1 cellular context compared by ENCODE assay signal in the genomic region with DNA sequence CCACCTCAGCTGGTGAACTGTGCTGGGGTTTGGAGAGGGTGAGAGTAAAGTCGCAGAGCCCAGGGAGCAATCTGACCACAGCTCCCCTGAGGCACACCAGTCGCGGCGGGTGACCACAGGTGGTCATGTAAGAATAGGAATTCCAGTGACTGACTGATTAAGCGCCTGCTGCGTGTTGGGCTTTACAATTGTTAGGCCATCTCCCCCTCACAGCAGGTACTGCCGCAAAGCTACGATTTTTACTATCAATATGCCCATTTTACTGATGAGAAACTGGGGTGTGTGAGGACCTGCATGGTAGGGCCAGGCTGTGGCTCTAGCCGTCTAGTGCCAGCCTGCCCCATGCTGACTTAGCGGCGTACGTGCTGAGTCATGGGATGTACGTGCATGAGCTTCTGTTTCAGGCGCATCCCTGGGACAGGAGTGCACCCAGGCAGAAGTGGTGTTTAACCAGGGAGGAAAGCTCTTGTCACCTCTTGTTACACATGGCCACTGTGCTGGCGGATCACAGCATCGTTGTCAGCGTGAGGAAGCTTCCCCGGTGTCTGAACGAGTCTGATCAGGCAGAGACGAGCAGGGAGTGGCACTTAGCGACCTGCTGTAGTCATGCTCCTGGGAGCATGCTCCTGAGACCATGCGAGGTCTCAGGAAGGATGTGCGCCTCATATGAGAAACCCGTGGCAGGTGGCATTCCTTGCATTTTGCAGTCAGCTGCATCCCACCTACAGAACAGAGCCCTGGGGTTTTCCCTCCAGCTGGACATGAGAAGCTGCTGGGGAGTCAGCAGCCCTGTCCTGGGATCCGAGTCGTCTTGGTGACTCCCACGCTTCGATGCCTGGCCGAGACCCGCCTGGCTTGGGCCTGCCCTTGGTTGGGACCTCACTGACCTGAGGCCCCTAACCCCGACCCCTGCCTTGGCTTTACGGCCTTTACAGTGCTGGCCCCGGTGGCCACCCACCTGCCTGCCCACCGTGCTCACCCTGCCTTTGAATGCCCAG.
TF ChIP-seq lines count a peak whose summit lies in the region.

No MANE protein-coding gene starts in this region.

TF ChIP-seq in HEK293, 187 proteins besides CTCF, POLR2A, EP300 and RAD21 (continued from another document):
- TF ChIP-seq, protein P1, sequence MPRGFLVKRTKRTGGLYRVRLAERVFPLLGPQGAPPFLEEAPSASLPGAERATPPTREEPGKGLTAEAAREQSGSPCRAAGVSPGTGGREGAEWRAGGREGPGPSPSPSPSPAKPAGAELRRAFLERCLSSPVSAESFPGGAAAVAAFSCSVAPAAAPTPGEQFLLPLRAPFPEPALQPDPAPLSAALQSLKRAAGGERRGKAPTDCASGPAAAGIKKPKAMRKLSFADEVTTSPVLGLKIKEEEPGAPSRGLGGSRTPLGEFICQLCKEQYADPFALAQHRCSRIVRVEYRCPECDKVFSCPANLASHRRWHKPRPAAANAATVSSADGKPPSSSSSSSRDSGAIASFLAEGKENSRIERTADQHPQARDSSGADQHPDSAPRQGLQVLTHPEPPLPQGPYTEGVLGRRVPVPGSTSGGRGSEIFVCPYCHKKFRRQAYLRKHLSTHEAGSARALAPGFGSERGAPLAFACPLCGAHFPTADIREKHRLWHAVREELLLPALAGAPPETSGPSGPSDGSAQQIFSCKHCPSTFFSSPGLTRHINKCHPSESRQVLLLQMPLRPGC (tag by site-specific recombination; IDR thresholded peaks at IDR 0.05): no peak
- TF ChIP-seq ZFHX2 (tag by site-specific recombination; conservative IDR thresholded peaks at IDR 0.05) (no peak), ATF2 (tag by site-specific recombination; IDR thresholded peaks at IDR 0.05; ENCODE audit: low read depth) (no peak), MEIS1 (CRISPR knock-in tag; IDR thresholded peaks at IDR 0.05; ENCODE audit: borderline replicate concordance) (no peak), RBAK (tag by site-specific recombination; IDR thresholded peaks at IDR 0.05) (no peak), ZNF114 (tag by site-specific recombination; IDR thresholded peaks at IDR 0.05) (no peak), ZBTB49 (tag by site-specific recombination; IDR thresholded peaks at IDR 0.05; ENCODE audit: low read depth) (no peak), ZBTB7A (tag by site-specific recombination; IDR thresholded peaks at IDR 0.05; ENCODE audit: low read depth) (no peak), ZNF23 (tag by site-specific recombination; IDR thresholded peaks at IDR 0.05; ENCODE audit: borderline replicate concordance) (no peak), ZFP41 (tag by site-specific recombination; IDR thresholded peaks at IDR 0.05; ENCODE audit: borderline replicate concordance) (no peak), ZNF302 (tag by site-specific recombination; IDR thresholded peaks at IDR 0.05; ENCODE audit: low read depth) (no peak)
- TF ChIP-seq, protein P2, sequence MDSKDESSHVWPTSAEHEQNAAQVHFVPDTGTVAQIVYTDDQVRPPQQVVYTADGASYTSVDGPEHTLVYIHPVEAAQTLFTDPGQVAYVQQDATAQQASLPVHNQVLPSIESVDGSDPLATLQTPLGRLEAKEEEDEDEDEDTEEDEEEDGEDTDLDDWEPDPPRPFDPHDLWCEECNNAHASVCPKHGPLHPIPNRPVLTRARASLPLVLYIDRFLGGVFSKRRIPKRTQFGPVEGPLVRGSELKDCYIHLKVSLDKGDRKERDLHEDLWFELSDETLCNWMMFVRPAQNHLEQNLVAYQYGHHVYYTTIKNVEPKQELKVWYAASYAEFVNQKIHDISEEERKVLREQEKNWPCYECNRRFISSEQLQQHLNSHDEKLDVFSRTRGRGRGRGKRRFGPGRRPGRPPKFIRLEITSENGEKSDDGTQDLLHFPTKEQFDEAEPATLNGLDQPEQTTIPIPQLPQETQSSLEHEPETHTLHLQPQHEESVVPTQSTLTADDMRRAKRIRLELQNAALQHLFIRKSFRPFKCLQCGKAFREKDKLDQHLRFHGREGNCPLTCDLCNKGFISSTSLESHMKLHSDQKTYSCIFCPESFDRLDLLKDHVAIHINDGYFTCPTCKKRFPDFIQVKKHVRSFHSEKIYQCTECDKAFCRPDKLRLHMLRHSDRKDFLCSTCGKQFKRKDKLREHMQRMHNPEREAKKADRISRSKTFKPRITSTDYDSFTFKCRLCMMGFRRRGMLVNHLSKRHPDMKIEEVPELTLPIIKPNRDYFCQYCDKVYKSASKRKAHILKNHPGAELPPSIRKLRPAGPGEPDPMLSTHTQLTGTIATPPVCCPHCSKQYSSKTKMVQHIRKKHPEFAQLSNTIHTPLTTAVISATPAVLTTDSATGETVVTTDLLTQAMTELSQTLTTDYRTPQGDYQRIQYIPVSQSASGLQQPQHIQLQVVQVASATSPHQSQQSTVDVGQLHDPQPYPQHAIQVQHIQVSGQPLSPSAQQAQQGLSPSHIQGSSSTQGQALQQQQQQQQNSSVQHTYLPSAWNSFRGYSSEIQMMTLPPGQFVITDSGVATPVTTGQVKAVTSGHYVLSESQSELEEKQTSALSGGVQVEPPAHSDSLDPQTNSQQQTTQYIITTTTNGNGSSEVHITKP (tag by site-specific recombination; IDR thresholded peaks at IDR 0.05): no peak
- TF ChIP-seq, protein P3, sequence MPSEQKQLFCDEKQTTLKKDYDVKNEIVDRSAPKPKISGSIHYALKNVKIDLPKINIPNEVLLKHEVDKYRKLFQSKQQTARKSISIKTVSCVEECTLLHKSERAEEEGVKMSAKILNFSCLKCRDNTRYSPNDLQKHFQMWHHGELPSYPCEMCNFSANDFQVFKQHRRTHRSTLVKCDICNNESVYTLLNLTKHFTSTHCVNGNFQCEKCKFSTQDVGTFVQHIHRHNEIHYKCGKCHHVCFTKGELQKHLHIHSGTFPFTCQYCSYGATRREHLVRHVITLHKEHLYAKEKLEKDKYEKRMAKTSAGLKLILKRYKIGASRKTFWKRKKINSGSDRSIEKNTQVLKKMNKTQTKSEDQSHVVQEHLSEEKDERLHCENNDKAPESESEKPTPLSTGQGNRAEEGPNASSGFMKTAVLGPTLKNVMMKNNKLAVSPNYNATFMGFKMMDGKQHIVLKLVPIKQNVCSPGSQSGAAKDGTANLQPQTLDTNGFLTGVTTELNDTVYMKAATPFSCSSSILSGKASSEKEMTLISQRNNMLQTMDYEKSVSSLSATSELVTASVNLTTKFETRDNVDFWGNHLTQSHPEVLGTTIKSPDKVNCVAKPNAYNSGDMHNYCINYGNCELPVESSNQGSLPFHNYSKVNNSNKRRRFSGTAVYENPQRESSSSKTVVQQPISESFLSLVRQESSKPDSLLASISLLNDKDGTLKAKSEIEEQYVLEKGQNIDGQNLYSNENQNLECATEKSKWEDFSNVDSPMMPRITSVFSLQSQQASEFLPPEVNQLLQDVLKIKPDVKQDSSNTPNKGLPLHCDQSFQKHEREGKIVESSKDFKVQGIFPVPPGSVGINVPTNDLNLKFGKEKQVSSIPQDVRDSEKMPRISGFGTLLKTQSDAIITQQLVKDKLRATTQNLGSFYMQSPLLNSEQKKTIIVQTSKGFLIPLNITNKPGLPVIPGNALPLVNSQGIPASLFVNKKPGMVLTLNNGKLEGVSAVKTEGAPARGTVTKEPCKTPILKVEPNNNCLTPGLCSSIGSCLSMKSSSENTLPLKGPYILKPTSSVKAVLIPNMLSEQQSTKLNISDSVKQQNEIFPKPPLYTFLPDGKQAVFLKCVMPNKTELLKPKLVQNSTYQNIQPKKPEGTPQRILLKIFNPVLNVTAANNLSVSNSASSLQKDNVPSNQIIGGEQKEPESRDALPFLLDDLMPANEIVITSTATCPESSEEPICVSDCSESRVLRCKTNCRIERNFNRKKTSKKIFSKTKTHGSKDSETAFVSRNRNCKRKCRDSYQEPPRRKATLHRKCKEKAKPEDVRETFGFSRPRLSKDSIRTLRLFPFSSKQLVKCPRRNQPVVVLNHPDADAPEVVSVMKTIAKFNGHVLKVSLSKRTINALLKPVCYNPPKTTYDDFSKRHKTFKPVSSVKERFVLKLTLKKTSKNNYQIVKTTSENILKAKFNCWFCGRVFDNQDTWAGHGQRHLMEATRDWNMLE (tag by site-specific recombination; conservative IDR thresholded peaks at IDR 0.05; ENCODE audit: low read depth): no peak
